In genomic region chr3:5197470-5198312, GRCh38 we compare ENCODE assay signal across 8 cellular contexts. TPM values are rescaled to one million over a fixed set of nuclear protein-coding genes. Genes with fewer than 3 reads are reported as not detected.
A peak's percentile ranks its signal among the peaks of the same experiment; 100 is the strongest.
DNase-seq lines count a peak whose midpoint lies in the region; ATAC-seq and TF ChIP-seq lines count a peak whose summit lies in the region.

No MANE protein-coding gene starts in this region.

- ATAC-seq in GM19395 (IDR thresholded peaks at IDR 0.05; ENCODE audit: unreplicated experiment) (peak; percentile 74), HG03342 (IDR thresholded peaks at IDR 0.05; ENCODE audit: unreplicated experiment) (peak; percentile 76)

- no peaks in the 10 kb centered on the region for H3K9me3 ChIP-seq in BLaER1 treated with 17β-estradiol and CSF1 and Interleukin-3, amounts not matched to agents 10 nM and 100 nM (replicated peaks in 1 of 11)
- H3K9me3 ChIP-seq in suprapubic skin, result no peaks in the 10 kb centered on the region
- no peaks in the 10 kb centered on the region for H3K9me3 ChIP-seq in MG63
- no peaks in the 10 kb centered on the region for H3K9me3 ChIP-seq in uterus

- peaks cover 17 to 100% (median 76%) of the 10 kb centered on the region in 11 experiments; a peak in 19 of 22 replicates for H4K20me1 ChIP-seq in BLaER1 treated with 17β-estradiol and CSF1 and Interleukin-3, amounts not matched to agents 10 nM and 100 nM

- no peak for TF ChIP-seq POLR2A in suprapubic skin (IDR thresholded peaks at IDR 0.05)
- no peak for TF ChIP-seq POLR2A in uterus (IDR thresholded peaks at IDR 0.05)

- DNase-seq in T-helper 22 cell (ENCODE audit: low read depth) (peak; percentile 49), fibroblast of the conjunctiva (ENCODE audit: low read depth) (peak; percentile 78), suprapubic skin (ENCODE audit: low spot score in 2 of 2) (no peak), MG63 (no peak), uterus (no peak)

- peak overlapping the region; percentile 56 to 100 (median 100) for H3K9ac ChIP-seq in BLaER1 treated with 17β-estradiol and CSF1 and Interleukin-3, amounts not matched to agents 10 nM and 100 nM

- peaks cover 86 to 100% (median 99%) of the 10 kb centered on the region in 10 experiments for H3K4me1 ChIP-seq in BLaER1 treated with 17β-estradiol and CSF1 and Interleukin-3, amounts not matched to agents 10 nM and 100 nM
- peaks cover 65% of the 10 kb centered on the region for H3K4me1 ChIP-seq in suprapubic skin
- H3K4me1 ChIP-seq in uterus, result peaks cover 0 to 13% of the 10 kb centered on the region in 2 donors

- peak overlapping the region in 9 of 10 experiments; percentile 1 to 99 (median 33); a peak in 8 of 20 replicates for H3K4me3 ChIP-seq in BLaER1 treated with 17β-estradiol and CSF1 and Interleukin-3, amounts not matched to agents 10 nM and 100 nM
- no peak overlapping the region for H3K4me3 ChIP-seq in suprapubic skin
- no peak overlapping the region for H3K4me3 ChIP-seq in MG63
- H3K4me3 ChIP-seq in uterus, result no peak overlapping the region

- 88% methylated on average over 8 of the region's 8 CpGs for WGBS in suprapubic skin

- TF ChIP-seq EP300 in suprapubic skin (IDR thresholded peaks at IDR 0.05), result no peak

- H3K36me3 ChIP-seq in BLaER1 treated with 17β-estradiol and CSF1 and Interleukin-3, amounts not matched to agents 10 nM and 100 nM, result peaks cover 38 to 100% (median 97%) of the 10 kb centered on the region in 11 experiments
- H3K36me3 ChIP-seq in suprapubic skin (peaks cover 35% of the 10 kb centered on the region), MG63 (no peaks in the 10 kb centered on the region), uterus (no peaks in the 10 kb centered on the region)

- H3K4me2 ChIP-seq in BLaER1 treated with 17β-estradiol and CSF1 and Interleukin-3, amounts not matched to agents 10 nM and 100 nM, result peak overlapping the region; percentile 83 to 98 (median 92)

- peak overlapping the region; percentile 87 to 100 (median 100) for H3K27ac ChIP-seq in BLaER1 treated with 17β-estradiol and CSF1 and Interleukin-3, amounts not matched to agents 10 nM and 100 nM
- H3K27ac ChIP-seq in suprapubic skin, result peak overlapping the region; percentile 78
- peak overlapping the region in 1 of 2 donors; percentile 36 for H3K27ac ChIP-seq in uterus

- intact Hi-C loops in uterus (cut with DNase I; ENCODE audit: low total_unique reads), result no loop called here

- TF ChIP-seq CTCF in suprapubic skin (IDR thresholded peaks at IDR 0.05) (no peak), uterus (IDR thresholded peaks at IDR 0.05) (no peak)

- H3K27me3 ChIP-seq in BLaER1 treated with 17β-estradiol and CSF1 and Interleukin-3, amounts not matched to agents 10 nM and 100 nM, result no peaks in the 10 kb centered on the region
- H3K27me3 ChIP-seq in suprapubic skin (no peaks in the 10 kb centered on the region), MG63 (no peaks in the 10 kb centered on the region), uterus (no peaks in the 10 kb centered on the region)

RNA-seq across cellular contexts. Expression of gene EDEM1, which starts 10.2 kb away (rescaled TPM):
- 100 to 1,000 TPM in 1 of 4 donors, 10 to 100 TPM in 3; 48.1 to 127 (median 56.3) TPM for total RNA-seq in suprapubic skin
- 11.0 and 20.5 TPM in 2 replicates for total RNA-seq in MG63 (2014; rRNA removed; shearing (Covaris generic); ENCODE audit: low replicate concordance)
- total RNA-seq in uterus, result 10 to 100 TPM; 17.1 to 58.4 (median 37.7) TPM

Comparison
In these comparisons a context has a peak if more than half of its experiments do, and no peak if none do; other contexts are left out.
1. H3K4me3 ChIP-seq: peak in BLaER1 treated with 17β-estradiol and CSF1 and Interleukin-3, amounts not matched to agents 10 nM and 100 nM (9 of 10); none in suprapubic skin (single experiment), MG63 (single experiment) and uterus (0 of 2).
2. DNase-seq: peak in T-helper 22 cell (single experiment) and fibroblast of the conjunctiva (single experiment); none in suprapubic skin (0 of 2), MG63 (single experiment) and uterus (0 of 2).